ENCODE assay signal across 17 cellular contexts in the genomic region with DNA sequence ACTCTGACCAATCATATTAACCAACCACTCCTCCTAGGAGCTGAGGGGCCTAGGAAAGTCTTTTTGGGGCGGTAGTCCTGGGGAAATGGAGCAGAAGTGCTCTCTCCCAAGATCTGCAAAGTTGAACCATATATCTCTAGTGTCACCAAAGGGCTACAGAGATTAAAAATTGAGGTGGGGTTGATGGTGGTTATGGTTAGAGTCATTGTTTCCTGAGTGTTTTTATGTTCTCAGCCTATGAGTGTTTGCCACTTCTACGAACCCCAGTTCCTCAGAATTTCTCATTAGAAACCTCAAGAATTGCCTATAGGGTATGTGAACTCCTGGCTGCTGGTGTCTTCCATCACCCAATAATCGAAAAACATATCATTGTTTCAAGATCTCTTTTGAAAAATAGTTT.
A peak's percentile ranks its signal among the peaks of the same experiment; 100 is the strongest.
DNase-seq lines count a peak whose midpoint lies in the region; ATAC-seq, FAIRE-seq and TF ChIP-seq lines count a peak whose summit lies in the region.
"Had no signal": no experiment of that assay in that cellular context is flagged by ENCODE, and none has a peak within 500 bp of the region (broad histone marks: within the 10 kb centered on the region; RNA-seq: fewer than 3 reads in every experiment).

No MANE protein-coding gene starts in this region.

- H3K9me1 ChIP-seq in endothelial cell of umbilical vein (replicated peaks; ENCODE audit: control insufficient read depth, extremely low read depth, insufficient read depth, low read length): no peaks in the 10 kb centered on the region

- peak overlapping the region; percentile 81 for H3K27ac Mint-ChIP-seq in activated T-cell treated with anti-CD3 and anti-CD28 coated beads, Interleukin-2, amount 50 U/mL, for 72 hours
- peak overlapping the region; percentile 70 for H3K27ac Mint-ChIP-seq in activated T-helper 1 cell treated with anti-CD3 and anti-CD28 coated beads, Interleukin-12 subunit alpha, Interleukin-12 subunit beta, Interleukin-2, Interleukin-4 antibody, amounts not matched to agents 30 ng/mL and 10 ng/mL and 1 ng/mL, durations not matched to agents 14 hours and 24 hours and 36 hours
- H3K27ac Mint-ChIP-seq in stimulated activated naive CD8-positive, alpha-beta T cell treated with anti-CD3 and anti-CD28 coated beads, Interleukin-15, amount 100 ng/mL, for 72 hours: peak overlapping the region; percentile 5 to 50
- H3K27ac Mint-ChIP-seq: CD14-positive monocyte had no signal

- FAIRE-seq in endothelial cell of umbilical vein (lab: Jason Lieb, UNC): peak; percentile 62
- FAIRE-seq: GM12892 had no signal

- no peak for TF ChIP-seq POLR2A in endothelial cell of umbilical vein (IDR thresholded peaks at IDR 0.05; ENCODE audit: low read depth, low read length)

- CTCF ChIA-PET in endothelial cell of umbilical vein (lab: Charles Lee): no interaction called here

- peak; percentile 84 to 91 for ATAC-seq in activated T-cell treated with anti-CD3 and anti-CD28 coated beads, Interleukin-2, amount 50 U/mL, for 72 hours (replicated peaks in 1 of 2)
- peak; percentile 54 for ATAC-seq in stimulated activated naive CD8-positive, alpha-beta T cell treated with anti-CD3 and anti-CD28 coated beads, Interleukin-15, amount 100 ng/mL, for 72 hours
- ATAC-seq in GM18517 (IDR thresholded peaks at IDR 0.05; ENCODE audit: unreplicated experiment) (no peak), Right ventricle myocardium superior (ENCODE audit: poor library complexity) (no peak)

- H3K9ac ChIP-seq in endothelial cell of umbilical vein (replicated peaks; ENCODE audit: extremely low read depth, insufficient read depth, low read length): no peak overlapping the region

- no peaks in the 10 kb centered on the region for H3K4me1 ChIP-seq in endothelial cell of umbilical vein (ENCODE audit: control insufficient read depth, extremely low read depth, insufficient read depth, low read length)

- no peaks in the 10 kb centered on the region for H3K27me3 ChIP-seq in endothelial cell of umbilical vein (ENCODE audit: control insufficient read depth in 2 of 2, insufficient read depth in 2 of 2, low read length in 2 of 2)

- dilution Hi-C loops in endothelial cell of umbilical vein (cut with MboI; ENCODE audit: extremely low pct_ligation_motif_present, low sequenced_read_pairs): no loop called here

- H2AFZ ChIP-seq in endothelial cell of umbilical vein (ENCODE audit: low read depth, low read length): no peak overlapping the region

- no peaks in the 10 kb centered on the region for H3K79me2 ChIP-seq in endothelial cell of umbilical vein (ENCODE audit: control insufficient read depth, insufficient read depth, low read length)

- TF ChIP-seq CTCF in endothelial cell of umbilical vein (IDR thresholded peaks at IDR 0.05; ENCODE audit: extremely low read depth in 1 of 2, insufficient read depth in 1 of 2, low read depth in 1 of 2, low read length in 2 of 2): no peak

- no peaks in the 10 kb centered on the region for H3K9me3 Mint-ChIP-seq in activated T-cell treated with anti-CD3 and anti-CD28 coated beads, Interleukin-2, amount 50 U/mL, for 72 hours
- no peaks in the 10 kb centered on the region for H3K9me3 Mint-ChIP-seq in activated T-helper 1 cell treated with anti-CD3 and anti-CD28 coated beads, Interleukin-12 subunit alpha, Interleukin-12 subunit beta, Interleukin-2, Interleukin-4 antibody, amounts not matched to agents 30 ng/mL and 10 ng/mL and 1 ng/mL, durations not matched to agents 14 hours and 24 hours and 36 hours
- H3K9me3 Mint-ChIP-seq in stimulated activated naive CD8-positive, alpha-beta T cell treated with anti-CD3 and anti-CD28 coated beads, Interleukin-15, amount 100 ng/mL, for 72 hours: no peaks in the 10 kb centered on the region

- no peaks in the 10 kb centered on the region for H3K36me3 ChIP-seq in endothelial cell of umbilical vein (ENCODE audit: control insufficient read depth in 2 of 2, extremely low read depth in 1 of 2, insufficient read depth in 2 of 2, low read length in 2 of 2)

- H3K36me3 Mint-ChIP-seq in activated T-cell treated with anti-CD3 and anti-CD28 coated beads, Interleukin-2, amount 50 U/mL, for 72 hours (ENCODE audit: insufficient read depth in 2 of 2): no peaks in the 10 kb centered on the region
- H3K36me3 Mint-ChIP-seq in activated T-helper 1 cell treated with anti-CD3 and anti-CD28 coated beads, Interleukin-12 subunit alpha, Interleukin-12 subunit beta, Interleukin-2, Interleukin-4 antibody, amounts not matched to agents 30 ng/mL and 10 ng/mL and 1 ng/mL, durations not matched to agents 14 hours and 24 hours and 36 hours (ENCODE audit: low read depth): no peaks in the 10 kb centered on the region
- H3K36me3 Mint-ChIP-seq: CD14-positive monocyte had no signal

- POLR2A ChIA-PET in endothelial cell of umbilical vein (lab: Charles Lee): no interaction called here

- no peak overlapping the region for H3K4me3 ChIP-seq in endothelial cell of umbilical vein (replicated peaks in 1 of 3; ENCODE audit: insufficient read depth in 1 of 3, low read depth in 1 of 3, low read length in 3 of 3)

- H3K27me3 Mint-ChIP-seq in activated T-cell treated with anti-CD3 and anti-CD28 coated beads, Interleukin-2, amount 50 U/mL, for 72 hours (ENCODE audit: low read depth): no peaks in the 10 kb centered on the region
- no peaks in the 10 kb centered on the region for H3K27me3 Mint-ChIP-seq in activated T-helper 1 cell treated with anti-CD3 and anti-CD28 coated beads, Interleukin-12 subunit alpha, Interleukin-12 subunit beta, Interleukin-2, Interleukin-4 antibody, amounts not matched to agents 30 ng/mL and 10 ng/mL and 1 ng/mL, durations not matched to agents 14 hours and 24 hours and 36 hours (ENCODE audit: insufficient read depth)
- H3K27me3 Mint-ChIP-seq in stimulated activated naive CD8-positive, alpha-beta T cell treated with anti-CD3 and anti-CD28 coated beads, Interleukin-15, amount 100 ng/mL, for 72 hours: no peaks in the 10 kb centered on the region

- H3K4me2 ChIP-seq in endothelial cell of umbilical vein (ENCODE audit: insufficient read depth, low read length): no peak overlapping the region

- no peak overlapping the region for H3K27ac ChIP-seq in endothelial cell of umbilical vein (ENCODE audit: insufficient read depth, low read depth, low read length)

- no peaks in the 10 kb centered on the region for H4K20me1 ChIP-seq in endothelial cell of umbilical vein (replicated peaks; ENCODE audit: control insufficient read depth, extremely low read depth, insufficient read depth, low read length)

- peaks cover 18% of the 10 kb centered on the region for H3K4me1 Mint-ChIP-seq in activated T-cell treated with anti-CD3 and anti-CD28 coated beads, Interleukin-2, amount 50 U/mL, for 72 hours (ENCODE audit: low read depth)
- H3K4me1 Mint-ChIP-seq in activated T-helper 1 cell treated with anti-CD3 and anti-CD28 coated beads, Interleukin-12 subunit alpha, Interleukin-12 subunit beta, Interleukin-2, Interleukin-4 antibody, amounts not matched to agents 30 ng/mL and 10 ng/mL and 1 ng/mL, durations not matched to agents 14 hours and 24 hours and 36 hours (ENCODE audit: low read depth): peaks cover 11% of the 10 kb centered on the region
- H3K4me1 Mint-ChIP-seq in stimulated activated naive CD8-positive, alpha-beta T cell treated with anti-CD3 and anti-CD28 coated beads, Interleukin-15, amount 100 ng/mL, for 72 hours: peaks cover 13% of the 10 kb centered on the region
- H3K4me1 Mint-ChIP-seq: CD14-positive monocyte had no signal

- H3K9me3 ChIP-seq in endothelial cell of umbilical vein (replicated peaks; ENCODE audit: control insufficient read depth, insufficient read depth, low read length): no peaks in the 10 kb centered on the region

- peak overlapping the region in 1 of 2 donors; percentile 62 for H3K4me3 Mint-ChIP-seq in activated T-cell treated with anti-CD3 and anti-CD28 coated beads, Interleukin-2, amount 50 U/mL, for 72 hours
- H3K4me3 Mint-ChIP-seq in activated T-helper 1 cell treated with anti-CD3 and anti-CD28 coated beads, Interleukin-12 subunit alpha, Interleukin-12 subunit beta, Interleukin-2, Interleukin-4 antibody, amounts not matched to agents 30 ng/mL and 10 ng/mL and 1 ng/mL, durations not matched to agents 14 hours and 24 hours and 36 hours: no peak overlapping the region
- no peak overlapping the region for H3K4me3 Mint-ChIP-seq in stimulated activated naive CD8-positive, alpha-beta T cell treated with anti-CD3 and anti-CD28 coated beads, Interleukin-15, amount 100 ng/mL, for 72 hours
- H3K4me3 Mint-ChIP-seq: CD14-positive monocyte had no signal

- intact Hi-C loops in activated T-helper 1 cell treated with anti-CD3 and anti-CD28 coated beads, Interleukin-12 subunit alpha, Interleukin-12 subunit beta, Interleukin-2, Interleukin-4 antibody, amounts not matched to agents 30 ng/mL and 10 ng/mL and 1 ng/mL, durations not matched to agents 14 hours and 24 hours and 36 hours (cut with micrococcal nuclease): no loop called here
- intact Hi-C loops in endothelial cell of umbilical vein (cut with micrococcal nuclease): no loop called here
- intact Hi-C loops in Right ventricle myocardium superior (cut with DNase I): no loop called here

- BruUV-seq in endothelial cell of umbilical vein (replicated peaks; lab: Mats Ljungman, UMichigan): no TSS peak

- no peak for DNase-seq in activated T-cell treated with anti-CD3 and anti-CD28 coated beads, Interleukin-2, amount 50 U/mL, for 72 hours
- DNase-seq in activated T-cell treated with anti-CD3 and anti-CD28 coated beads, Interleukin-2, amount 50 U/mL, for 1 hour: no peak
- DNase-seq in activated T-helper 1 cell treated with anti-CD3 and anti-CD28 coated beads, Interleukin-12 subunit alpha, Interleukin-12 subunit beta, Interleukin-2, Interleukin-4 antibody, amounts not matched to agents 30 ng/mL and 10 ng/mL and 1 ng/mL, durations not matched to agents 14 hours and 24 hours and 36 hours (ENCODE audit: low spot score): no peak
- DNase-seq in endothelial cell of umbilical vein (ENCODE audit: low read depth, low spot score) (no peak), Right ventricle myocardium superior (no peak)
- no peak for DNase-seq in stimulated activated naive CD8-positive, alpha-beta T cell treated with anti-CD3 and anti-CD28 coated beads, Interleukin-15, amount 100 ng/mL, for 72 hours
- DNase-seq: DMS 273 treated with DMSO at 0.1 percent for 48 hours; GOT3; KBM-7; MV-4-11; NCI-H1417; NCI-H187 treated with DMSO at 0.1 percent for 48 hours; NCI-H446; NK-92 treated with Interleukin-12 subunit alpha and Interleukin-12 subunit beta, amount 100 ng/mL, for 24 hours had no signal

TF ChIP-seq in endothelial cell of umbilical vein, 7 proteins besides CTCF, POLR2A, EP300 and RAD21:
- TF ChIP-seq JUN (IDR thresholded peaks at IDR 0.05; ENCODE audit: borderline replicate concordance, insufficient read depth, insufficient read length, low read depth): no peak
- no peak for TF ChIP-seq MYC (IDR thresholded peaks at IDR 0.05; ENCODE audit: low read depth, low read length)

Comparison
In these comparisons a context has a peak if more than half of its experiments do, and no peak if none do; other contexts are left out.
1. ATAC-seq: peak in activated T-cell treated with anti-CD3 and anti-CD28 coated beads, Interleukin-2, amount 50 U/mL, for 72 hours (2 of 2) and stimulated activated naive CD8-positive, alpha-beta T cell treated with anti-CD3 and anti-CD28 coated beads, Interleukin-15, amount 100 ng/mL, for 72 hours (single experiment); none in GM18517 (single experiment) and Right ventricle myocardium superior (single experiment).
2. H3K27ac Mint-ChIP-seq: peak in every context shown above with its lines; median percentile 81 in activated T-cell treated with anti-CD3 and anti-CD28 coated beads, Interleukin-2, amount 50 U/mL, for 72 hours; 70 in activated T-helper 1 cell treated with anti-CD3 and anti-CD28 coated beads, Interleukin-12 subunit alpha, Interleukin-12 subunit beta, Interleukin-2, Interleukin-4 antibody, amounts not matched to agents 30 ng/mL and 10 ng/mL and 1 ng/mL, durations not matched to agents 14 hours and 24 hours and 36 hours; 28 in stimulated activated naive CD8-positive, alpha-beta T cell treated with anti-CD3 and anti-CD28 coated beads, Interleukin-15, amount 100 ng/mL, for 72 hours.